Comparison of ENCODE assay signal across 16 cellular contexts in the genomic region with DNA sequence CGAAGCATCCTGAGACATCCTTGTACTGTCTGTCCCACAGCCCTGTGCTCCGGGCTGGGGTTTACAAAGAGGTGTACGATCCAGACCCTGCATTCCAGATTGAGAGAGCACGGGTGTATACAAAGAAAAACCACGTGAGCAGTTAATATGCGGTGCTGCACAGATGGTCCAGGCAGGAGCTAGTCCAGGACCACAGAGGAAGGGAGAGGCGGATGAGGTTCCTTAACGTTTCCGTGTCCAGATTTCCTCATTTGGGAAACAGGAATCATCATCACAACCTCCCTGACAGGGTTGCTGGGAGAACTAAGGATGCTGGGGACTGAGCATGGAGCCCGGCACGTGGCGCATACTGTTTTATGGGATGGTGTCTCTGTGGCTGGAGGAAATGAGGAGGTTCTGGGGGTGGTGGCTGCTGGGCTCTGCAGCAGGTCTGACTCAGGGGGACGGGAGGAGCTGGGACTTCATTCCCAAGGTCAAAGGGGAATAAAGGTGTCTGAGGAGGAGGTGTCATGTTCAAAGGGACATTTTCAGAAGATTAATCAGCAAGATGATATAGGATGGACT.
"Had no signal": no experiment of that assay in that cellular context is flagged by ENCODE, and none has a peak within 500 bp of the region (broad histone marks: within the 10 kb centered on the region; RNA-seq: fewer than 3 reads in every experiment).

No MANE protein-coding gene starts in this region.

- H3K27me3 ChIP-seq: ascending aorta, cardiac muscle cell, heart right ventricle, pancreas, testis, transverse colon had no signal

- H3K27ac ChIP-seq: ascending aorta, cardiac muscle cell, lower lobe of right lung, pancreas, prostate gland, testis, transverse colon had no signal

- H3K4me3 Mint-ChIP-seq: activated naive CD8-positive, alpha-beta T cell treated with anti-CD3 and anti-CD28 coated beads, Interleukin-2, amount 10 ng/mL, durations not matched to agents 7 days and 5 days; activated T-cell treated with anti-CD3 and anti-CD28 coated beads, Interleukin-2, amount 50 U/mL, for 72 hours; brain; nephron had no signal

- H3K9me3 Mint-ChIP-seq: activated naive CD8-positive, alpha-beta T cell treated with anti-CD3 and anti-CD28 coated beads, Interleukin-2, amount 10 ng/mL, durations not matched to agents 7 days and 5 days; activated T-cell treated with anti-CD3 and anti-CD28 coated beads, Interleukin-2, amount 50 U/mL, for 72 hours; brain; nephron had no signal

- H3K4me1 ChIP-seq: ascending aorta, pancreas, prostate gland had no signal

- ATAC-seq: activated T-cell treated with anti-CD3 and anti-CD28 coated beads, Interleukin-2, amount 50 U/mL, for 72 hours; esophagus mucosa; left lobe of liver; lower lobe of right lung; pancreas; stimulated activated naive CD8-positive, alpha-beta T cell treated with anti-CD3 and anti-CD28 coated beads, Interleukin-15, Interleukin-2, amounts not matched to agents 100 U/mL and 50 U/mL, for 24 hours had no signal

- H3K27ac Mint-ChIP-seq: activated naive CD8-positive, alpha-beta T cell treated with anti-CD3 and anti-CD28 coated beads, Interleukin-2, amount 10 ng/mL, durations not matched to agents 7 days and 5 days; activated T-cell treated with anti-CD3 and anti-CD28 coated beads, Interleukin-2, amount 50 U/mL, for 72 hours; nephron had no signal

- H3K4me3 ChIP-seq: ascending aorta, cardiac muscle cell, heart right ventricle, lower lobe of right lung, pancreas, prostate gland, testis, transverse colon had no signal

- H3K9me3 ChIP-seq: ascending aorta, heart right ventricle, lower lobe of right lung, pancreas, prostate gland, testis, transverse colon had no signal

- DNase-seq: activated naive CD8-positive, alpha-beta T cell treated with anti-CD3 and anti-CD28 coated beads, Interleukin-2, amount 10 ng/mL, durations not matched to agents 7 days and 5 days; cortex of kidney; heart right ventricle; lower lobe of right lung; testis; transverse colon had no signal

- H3K27me3 Mint-ChIP-seq: activated naive CD8-positive, alpha-beta T cell treated with anti-CD3 and anti-CD28 coated beads, Interleukin-2, amount 10 ng/mL, durations not matched to agents 7 days and 5 days; brain had no signal
